In genomic region chr12:120316798-120317257, GRCh38 we compare ENCODE assay signal across 8 cellular contexts. TPM values are rescaled to one million over a fixed set of nuclear protein-coding genes. Genes with fewer than 3 reads are reported as not detected.
DNase-seq lines count a peak whose midpoint lies in the region; FAIRE-seq and TF ChIP-seq lines count a peak whose summit lies in the region.

No MANE protein-coding gene starts in this region.

- H3K9me3 ChIP-seq in BE2C (no peaks in the 10 kb centered on the region), muscle layer of duodenum (ENCODE audit: control insufficient read depth in 1 of 2, low read length in 2 of 2) (no peaks in the 10 kb centered on the region)

- DNase-seq in BE2C (no peak), LNCaP clone FGC (ENCODE audit: low read depth) (no peak), NCI-H82 (lab: John Stamatoyannopoulos, UW) (no peak), NCI-H1092 (lab: John Stamatoyannopoulos, UW) (no peak), RKO (ENCODE audit: low spot score) (no peak), GM19239 (ENCODE audit: insufficient read length, low spot score) (no peak)

- H3K27me3 ChIP-seq in BE2C = no peaks in the 10 kb centered on the region
- H3K27me3 ChIP-seq in muscle layer of duodenum (ENCODE audit: low read depth, low read length) = no peaks in the 10 kb centered on the region

- no peak for TF ChIP-seq CTCF in BE2C (IDR thresholded peaks at IDR 0.05; ENCODE audit: low read depth, low read length)
- TF ChIP-seq CTCF in LNCaP clone FGC (IDR thresholded peaks at IDR 0.05; ENCODE audit: control insufficient read depth, extremely low read depth, insufficient read depth) = no peak

- FAIRE-seq in GM19239 (lab: Jason Lieb, UNC) = no peak

- H3K4me3 ChIP-seq in BE2C (ENCODE audit: low read depth, low read length) (peak overlapping the region; percentile 73), LNCaP clone FGC (ENCODE audit: low read depth, low read length) (peak overlapping the region; percentile 83), muscle layer of duodenum (ENCODE audit: low read depth in 1 of 2, low read length in 2 of 2) (peak overlapping the region; percentile 70 to 74)

- H3K27ac ChIP-seq in cingulate gyrus (ENCODE audit: low read depth, low read length) = peak overlapping the region; percentile 78
- peak overlapping the region; percentile 91 for H3K27ac ChIP-seq in muscle layer of duodenum (ENCODE audit: low read length)

- H3K4me1 ChIP-seq in BE2C (no peaks in the 10 kb centered on the region), muscle layer of duodenum (ENCODE audit: control insufficient read depth in 1 of 2, insufficient read depth in 2 of 2, low read length in 2 of 2) (peaks cover 4% of the 10 kb centered on the region in 2 donors)

- H3K36me3 ChIP-seq in BE2C = no peaks in the 10 kb centered on the region
- no peaks in the 10 kb centered on the region for H3K36me3 ChIP-seq in muscle layer of duodenum (ENCODE audit: control insufficient read depth in 1 of 2, insufficient read depth in 2 of 2, low read length in 2 of 2)

RNA-seq across cellular contexts. Expression of gene PLA2G1B, which starts 10.8 kb away (rescaled TPM):
- not detected for polyA plus RNA-seq in BE2C (2012; ENCODE audit: insufficient read depth, insufficient read length, low read depth)

RNA-seq across cellular contexts. Expression of gene SIRT4, which starts 14.7 kb away (rescaled TPM):
- 10.1 TPM for polyA plus RNA-seq in BE2C (2012; ENCODE audit: insufficient read depth, insufficient read length, low read depth)

RNA-seq across cellular contexts. Expression of gene RNU4-1, which starts 23.8 kb away (rescaled TPM):
- 5.0 TPM for polyA plus RNA-seq in BE2C (2012; ENCODE audit: insufficient read depth, insufficient read length, low read depth)

RNA-seq across cellular contexts. Expression of gene RNU4-2, which starts 25.1 kb away (rescaled TPM):
- not detected for polyA plus RNA-seq in BE2C (2012; ENCODE audit: insufficient read depth, insufficient read length, low read depth)

RNA-seq across cellular contexts. Expression of gene PXN, which starts 51.3 kb away (rescaled TPM):
- 12.6 TPM for polyA plus RNA-seq in BE2C (2012; ENCODE audit: insufficient read depth, insufficient read length, low read depth)
